ENCODE assay signal across 22 cellular contexts in genomic region chr11:128316541-128317206, GRCh38.
DNase-seq lines count a peak whose midpoint lies in the region; ATAC-seq, FAIRE-seq and TF ChIP-seq lines count a peak whose summit lies in the region.
"Had no signal": no experiment of that assay in that cellular context is flagged by ENCODE, and none has a peak within 500 bp of the region (broad histone marks: within the 10 kb centered on the region; RNA-seq: fewer than 3 reads in every experiment).

No MANE protein-coding gene starts in this region.

- WGBS in GM12878 (ENCODE audit: insufficient coverage, insufficient replicate concordance, low lambda C conversion rate, missing lambda C conversion rate): 56% methylated on average over 4 of the region's 4 CpGs

- H3K36me3 ChIP-seq in GM12878 (ENCODE audit: control insufficient read depth in 2 of 2, insufficient read depth in 2 of 2, low read length in 1 of 2): no peaks in the 10 kb centered on the region
- H3K36me3 ChIP-seq: cardiac muscle cell, tibial nerve had no signal

- intact Hi-C loops in GM12878 (cut with micrococcal nuclease; ENCODE audit: unreplicated experiment): loop anchor here (1.0 to 5.0 kb wide), 3 partner anchors 12 to 416 kb away; no protein-coding TSS in a partner anchor

- no peak overlapping the region for H3K9ac ChIP-seq in GM12878 (ENCODE audit: control insufficient read depth, insufficient read depth, low read length)

- peaks cover 95% of the 10 kb centered on the region for H3K4me1 Mint-ChIP-seq in stimulated activated naive CD8-positive, alpha-beta T cell treated with anti-CD3 and anti-CD28 coated beads, Interleukin-15, Interleukin-2, amounts not matched to agents 100 ng/mL and 50 ng/mL, for 24 hours (ENCODE audit: low read depth)
- H3K4me1 Mint-ChIP-seq in T-cell: peaks cover 69 to 79% (median 71%) of the 10 kb centered on the region in 3 donors

- peaks cover 19% of the 10 kb centered on the region for H3K4me1 ChIP-seq in GM12878 (ENCODE audit: control insufficient read depth, insufficient read depth, low read length)
- H3K4me1 ChIP-seq: foreskin keratinocyte, tibial nerve had no signal

- TF ChIP-seq POLR2A in GM12878 (IDR thresholded peaks at IDR 0.05; ENCODE audit: low read depth, low read length): no peak

- TF ChIP-seq RAD21 in GM12878 (IDR thresholded peaks at IDR 0.05; ENCODE audit: insufficient read depth, low read depth, low read length): no peak

- FAIRE-seq in GM12878 (lab: Jason Lieb, UNC): no peak
- FAIRE-seq: H1, keratinocyte had no signal

- no peaks in the 10 kb centered on the region for H3K79me2 ChIP-seq in GM12878 (ENCODE audit: control insufficient read depth, insufficient read depth, low read length)

- peaks cover 44% of the 10 kb centered on the region for H3K9me3 Mint-ChIP-seq in stimulated activated naive CD8-positive, alpha-beta T cell treated with anti-CD3 and anti-CD28 coated beads, Interleukin-15, Interleukin-2, amounts not matched to agents 100 ng/mL and 50 ng/mL, for 24 hours
- H3K9me3 Mint-ChIP-seq in T-cell: peaks cover 15 to 22% (median 18%) of the 10 kb centered on the region in 3 donors

- SMC1A ChIA-PET in GM12878 (lab: Charles Lee; ENCODE audit: uncharacterized antibody, unreplicated experiment): interaction anchor here (0.9 to 10.3 kb wide), 13 partner anchors 8 to 236 kb away, joined by 3 to 104 read pairs (median 6); no protein-coding TSS in a partner anchor

- DNase-seq in stimulated activated naive CD8-positive, alpha-beta T cell treated with anti-CD3 and anti-CD28 coated beads, Interleukin-15, Interleukin-2, amounts not matched to agents 100 U/mL and 50 U/mL, for 24 hours: no peak
- DNase-seq in T-cell (no peak), GM12878 (ENCODE audit: low read depth, low spot score) (no peak), NCI-H1930 (lab: John Stamatoyannopoulos, UW) (no peak), NCI-H510A treated with DMSO at 0.1 percent for 48 hours (lab: John Stamatoyannopoulos, UW) (no peak)
- DNase-seq: activated CD4-positive, alpha-beta T cell treated with anti-CD3 and anti-CD28 coated beads for 1 hour; COR-L47; foreskin keratinocyte; hippocampal formation; NCI-H1417; NCI-H748 treated with DMSO at 0.1 percent for 48 hours had no signal

- no TSS peak for BruUV-seq in GM12878 (replicated peaks; lab: Mats Ljungman, UMichigan)

- H2AFZ ChIP-seq in GM12878 (ENCODE audit: control insufficient read depth, low read depth, low read length): 0 out of 2 replicates have a peak overlapping the region, but pooled peaks have one; percentile 19

- no peaks in the 10 kb centered on the region for H3K27me3 Mint-ChIP-seq in stimulated activated naive CD8-positive, alpha-beta T cell treated with anti-CD3 and anti-CD28 coated beads, Interleukin-15, Interleukin-2, amounts not matched to agents 100 ng/mL and 50 ng/mL, for 24 hours
- no peaks in the 10 kb centered on the region for H3K27me3 Mint-ChIP-seq in T-cell
- H3K27me3 Mint-ChIP-seq: stimulated activated memory B cell treated with anti-CD40 and anti-IgM and Interleukin-4, amounts not matched to agents 10 μg/mL and 1 μg/mL and 100 μg/mL, for 72 hours had no signal

- no peaks in the 10 kb centered on the region for H4K20me1 ChIP-seq in GM12878 (ENCODE audit: control insufficient read depth, insufficient read depth)

- no peaks in the 10 kb centered on the region for H3K27me3 ChIP-seq in GM12878 (replicated peaks in 1 of 2; ENCODE audit: control insufficient read depth in 2 of 2, insufficient read depth in 2 of 2, low read length in 1 of 2)
- H3K27me3 ChIP-seq: cardiac muscle cell, foreskin keratinocyte, tibial nerve had no signal

- no peak overlapping the region for H3K27ac ChIP-seq in GM12878 (ENCODE audit: control insufficient read depth, insufficient read depth)
- H3K27ac ChIP-seq: cardiac muscle cell, foreskin keratinocyte, tibial nerve had no signal

- CTCF ChIA-PET in T-cell (lab: Charles Lee) (interaction anchor here (1.3 to 2.7 kb wide), 4 partner anchors 12 to 314 kb away, joined by 3 to 22 read pairs (median 14); no protein-coding TSS in a partner anchor), GM12878 (lab: Yijun Ruan, JAX) (interaction anchor here (0.7 to 1.9 kb wide), 8 partner anchors 14 to 514 kb away, joined by 3 to 9 read pairs (median 4); no protein-coding TSS in a partner anchor)

- no peak overlapping the region for H3K4me3 Mint-ChIP-seq in stimulated activated naive CD8-positive, alpha-beta T cell treated with anti-CD3 and anti-CD28 coated beads, Interleukin-15, Interleukin-2, amounts not matched to agents 100 ng/mL and 50 ng/mL, for 24 hours
- H3K4me3 Mint-ChIP-seq in T-cell: peak overlapping the region in 1 of 3 donors; percentile 25
- H3K4me3 Mint-ChIP-seq: stimulated activated memory B cell treated with anti-CD40 and anti-IgM and Interleukin-4, amounts not matched to agents 10 μg/mL and 1 μg/mL and 100 μg/mL, for 72 hours had no signal

- H3K9me3 ChIP-seq in GM12878 (replicated peaks; ENCODE audit: control insufficient read depth, insufficient read depth, low read length): peaks cover 18% of the 10 kb centered on the region

- RAD21 ChIA-PET in GM12878 (lab: Charles Lee; ENCODE audit: unreplicated experiment): interaction anchor here (1.2 to 3.5 kb wide), 5 partner anchors 15 to 201 kb away, joined by 4 to 25 read pairs (median 13); no protein-coding TSS in a partner anchor

- no peak for TF ChIP-seq CTCF in GM12878 (IDR thresholded peaks at IDR 0.05 in 2 of 3, conservative IDR thresholded peaks at IDR 0.05 in 1 of 3; ENCODE audit: control insufficient read depth in 2 of 3, extremely low read depth in 1 of 3, insufficient read depth in 1 of 3, low read depth in 3 of 3, low read length in 3 of 3)

- in situ Hi-C loops in GM12878 (cut with MboI): no loop called here

- peaks cover 51% of the 10 kb centered on the region for H3K36me3 Mint-ChIP-seq in stimulated activated naive CD8-positive, alpha-beta T cell treated with anti-CD3 and anti-CD28 coated beads, Interleukin-15, Interleukin-2, amounts not matched to agents 100 ng/mL and 50 ng/mL, for 24 hours (ENCODE audit: low read depth)
- peaks cover 27% of the 10 kb centered on the region for H3K36me3 Mint-ChIP-seq in T-cell

- H3K27ac Mint-ChIP-seq in stimulated activated naive CD8-positive, alpha-beta T cell treated with anti-CD3 and anti-CD28 coated beads, Interleukin-15, Interleukin-2, amounts not matched to agents 100 ng/mL and 50 ng/mL, for 24 hours: peak overlapping the region; percentile 76
- peak overlapping the region; percentile 81 to 83 for H3K27ac Mint-ChIP-seq in T-cell
- H3K27ac Mint-ChIP-seq: stimulated activated memory B cell treated with anti-CD40 and anti-IgM and Interleukin-4, amounts not matched to agents 10 μg/mL and 1 μg/mL and 100 μg/mL, for 72 hours had no signal

- TF ChIP-seq EP300 in GM12878 (IDR thresholded peaks at IDR 0.05; ENCODE audit: borderline replicate concordance in 1 of 2, control insufficient read depth in 1 of 2, low read depth in 2 of 2, low read length in 2 of 2): no peak

- POLR2A ChIA-PET in T-cell (lab: Charles Lee) (interaction anchor here (0.6 to 2.7 kb wide), 4 partner anchors 14 to 248 kb away, joined by 3 to 35 read pairs (median 4); no protein-coding TSS in a partner anchor), GM12878 (lab: Charles Lee) (interaction anchor here (0.6 to 1.3 kb wide), 3 partner anchors 14 to 95 kb away, joined by 3 to 5 read pairs (median 4); no protein-coding TSS in a partner anchor)

- H3K4me3 ChIP-seq in GM12878: no peak overlapping the region; the same call in 1 of the 2 replicates
- H3K4me3 ChIP-seq: cardiac muscle cell, lung, tibial nerve had no signal

- H3K4me2 ChIP-seq in GM12878 (ENCODE audit: control insufficient read depth, insufficient read depth): 0 out of 2 replicates have a peak overlapping the region, but pooled peaks have one; percentile 34

- no peak for ATAC-seq in stimulated activated naive CD8-positive, alpha-beta T cell treated with anti-CD3 and anti-CD28 coated beads, Interleukin-15, Interleukin-2, amounts not matched to agents 100 U/mL and 50 U/mL, for 24 hours
- ATAC-seq in T-cell (replicated peaks in 1 of 4) (no peak), GM12878 (peak; percentile 22), GM21390 (IDR thresholded peaks at IDR 0.05; ENCODE audit: unreplicated experiment) (no peak), HG02885 (IDR thresholded peaks at IDR 0.05; ENCODE audit: poor library complexity, unreplicated experiment) (no peak)
- ATAC-seq: foreskin keratinocyte; Panc1; sciatic nerve; stimulated activated memory B cell treated with anti-CD40 and anti-IgM and Interleukin-4, amounts not matched to agents 10 μg/mL and 1 μg/mL and 100 μg/mL, for 72 hours had no signal

TF ChIP-seq in GM12878, 131 proteins besides CTCF, POLR2A, EP300 and RAD21 (continues in another document):
- no peak for TF ChIP-seq IKZF2 (IDR thresholded peaks at IDR 0.05)
- no peak for TF ChIP-seq E2F4 (IDR thresholded peaks at IDR 0.05; ENCODE audit: low read depth, low read length)
- no peak for TF ChIP-seq ZNF274 (IDR thresholded peaks at IDR 0.05; ENCODE audit: insufficient read depth, insufficient read length)
- TF ChIP-seq SREBF1 (IDR thresholded peaks at IDR 0.05; ENCODE audit: low read length): no peak
- TF ChIP-seq E4F1 (IDR thresholded peaks at IDR 0.05; ENCODE audit: borderline replicate concordance, partially characterized antibody): no peak
